Comparison of ENCODE assay signal across 9 cellular contexts in genomic region chr3:129607391-129608068, GRCh38. TPM values are rescaled to one million over a fixed set of nuclear protein-coding genes. Genes with fewer than 3 reads are reported as not detected.
DNase-seq lines count a peak whose midpoint lies in the region; ATAC-seq and TF ChIP-seq lines count a peak whose summit lies in the region.
"Had no signal": no experiment of that assay in that cellular context is flagged by ENCODE, and none has a peak within 500 bp of the region (broad histone marks: within the 10 kb centered on the region; RNA-seq: fewer than 3 reads in every experiment).

No MANE protein-coding gene starts in this region.

- no peak for TF ChIP-seq CTCF in mesothelial cell of epicardium (IDR thresholded peaks at IDR 0.05; ENCODE audit: unreplicated experiment)
- TF ChIP-seq CTCF in upper lobe of left lung (IDR thresholded peaks at IDR 0.05), result no peak

- H3K4me1 ChIP-seq in upper lobe of left lung, result peaks cover 62 to 83% (median 70%) of the 10 kb centered on the region in 4 donors

- peak overlapping the region; percentile 89 for H3K4me3 Mint-ChIP-seq in activated naive CD4-positive, alpha-beta T cell treated with anti-CD3 and anti-CD28 coated beads, Interleukin-2, amount 50 U/mL, for 24 hours
- peak overlapping the region; percentile 92 for H3K4me3 Mint-ChIP-seq in central memory CD8-positive, alpha-beta T cell
- H3K4me3 Mint-ChIP-seq in mesothelial cell of epicardium, result peak overlapping the region; percentile 82

- H3K4me1 Mint-ChIP-seq in activated naive CD4-positive, alpha-beta T cell treated with anti-CD3 and anti-CD28 coated beads, Interleukin-2, amount 50 U/mL, for 24 hours, result peaks cover 4% of the 10 kb centered on the region
- H3K4me1 Mint-ChIP-seq in central memory CD8-positive, alpha-beta T cell, result peaks cover 37% of the 10 kb centered on the region
- peaks cover 50% of the 10 kb centered on the region for H3K4me1 Mint-ChIP-seq in mesothelial cell of epicardium

- H3K27ac Mint-ChIP-seq in activated naive CD4-positive, alpha-beta T cell treated with anti-CD3 and anti-CD28 coated beads, Interleukin-2, amount 50 U/mL, for 24 hours, result no peak overlapping the region
- peak overlapping the region; percentile 87 for H3K27ac Mint-ChIP-seq in central memory CD8-positive, alpha-beta T cell (ENCODE audit: low read depth)
- peak overlapping the region; percentile 84 for H3K27ac Mint-ChIP-seq in mesothelial cell of epicardium

- no peaks in the 10 kb centered on the region for H3K27me3 ChIP-seq in upper lobe of left lung

- no peaks in the 10 kb centered on the region for H3K36me3 Mint-ChIP-seq in activated naive CD4-positive, alpha-beta T cell treated with anti-CD3 and anti-CD28 coated beads, Interleukin-2, amount 50 U/mL, for 24 hours
- H3K36me3 Mint-ChIP-seq in central memory CD8-positive, alpha-beta T cell (ENCODE audit: insufficient read depth), result peaks cover 6% of the 10 kb centered on the region
- no peaks in the 10 kb centered on the region for H3K36me3 Mint-ChIP-seq in mesothelial cell of epicardium

- no peaks in the 10 kb centered on the region for H3K9me3 ChIP-seq in upper lobe of left lung

- no peak for TF ChIP-seq EP300 in upper lobe of left lung (IDR thresholded peaks at IDR 0.05)

- no peaks in the 10 kb centered on the region for H3K9me3 Mint-ChIP-seq in activated naive CD4-positive, alpha-beta T cell treated with anti-CD3 and anti-CD28 coated beads, Interleukin-2, amount 50 U/mL, for 24 hours
- no peaks in the 10 kb centered on the region for H3K9me3 Mint-ChIP-seq in central memory CD8-positive, alpha-beta T cell
- H3K9me3 Mint-ChIP-seq in mesothelial cell of epicardium, result no peaks in the 10 kb centered on the region

- H3K4me3 ChIP-seq in upper lobe of left lung, result peak overlapping the region in 3 of 4 donors; percentile 59 to 64 (median 62)

- WGBS in upper lobe of left lung, 2 donors, result 11 to 54% methylated on average over 7 to 18 of the region's 18 CpGs

- H3K27ac ChIP-seq in upper lobe of left lung, result peak overlapping the region; percentile 91 to 98 (median 94)

- H3K36me3 ChIP-seq in upper lobe of left lung, result no peaks in the 10 kb centered on the region

- no peak for ATAC-seq in central memory CD8-positive, alpha-beta T cell (replicated peaks; ENCODE audit: extremely low read depth, poor library complexity, severe bottlenecking)
- ATAC-seq in upper lobe of left lung (ENCODE audit: low FRiP score in 2 of 2) (peak in 1 of 2 donors; percentile 0), GM18520 (IDR thresholded peaks at IDR 0.05; ENCODE audit: unreplicated experiment) (no peak)

- peaks cover 9% of the 10 kb centered on the region for H3K27me3 Mint-ChIP-seq in activated naive CD4-positive, alpha-beta T cell treated with anti-CD3 and anti-CD28 coated beads, Interleukin-2, amount 50 U/mL, for 24 hours
- no peaks in the 10 kb centered on the region for H3K27me3 Mint-ChIP-seq in central memory CD8-positive, alpha-beta T cell
- peaks cover 33% of the 10 kb centered on the region for H3K27me3 Mint-ChIP-seq in mesothelial cell of epicardium (ENCODE audit: low read depth)

- TF ChIP-seq POLR2A in upper lobe of left lung (IDR thresholded peaks at IDR 0.05), result no peak

- DNase-seq in activated naive CD4-positive, alpha-beta T cell (lab: John Stamatoyannopoulos, UW), result no peak
- DNase-seq in central memory CD8-positive, alpha-beta T cell (ENCODE audit: low spot score in 2 of 2), result no peak
- DNase-seq in mesothelial cell of epicardium (ENCODE audit: low spot score in 2 of 2, unreplicated experiment in 2 of 2), result no peak
- peak in 1 of 2 donors; percentile 80 for DNase-seq in upper lobe of left lung
- no peak for DNase-seq in NCI-H1694 treated with DMSO at 0.1 percent for 48 hours (lab: John Stamatoyannopoulos, UW)
- no peak for DNase-seq in NCI-H748 treated with DMSO at 0.1 percent for 48 hours (lab: John Stamatoyannopoulos, UW)
- DNase-seq: T1000 had no signal

RNA-seq across cellular contexts. Expression of gene PLXND1, which starts 1.1 kb away (rescaled TPM):
- total RNA-seq in mesothelial cell of epicardium (53.9 to 60.6 TPM (median 54.7 TPM) in 3 replicates), upper lobe of left lung (100 to 1,000 TPM in 5 of 6 donors, 10 to 100 TPM in 1; 95.3 to 607 (median 227) TPM)
